In genomic region chr21:43992121-43992520, GRCh38 we compare ENCODE assay signal across 30 cellular contexts.
"Had no signal": no experiment of that assay in that cellular context is flagged by ENCODE, and none has a peak within 500 bp of the region (broad histone marks: within the 10 kb centered on the region; RNA-seq: fewer than 3 reads in every experiment).

No MANE protein-coding gene starts in this region.

- H3K4me1 ChIP-seq: ascending aorta had no signal

- H3K4me3 ChIP-seq: ascending aorta, esophagus squamous epithelium, gastroesophageal sphincter, heart right ventricle had no signal

- FAIRE-seq: bronchial epithelial cell, colon, endometrium, endothelial cell of umbilical vein had no signal

- H3K36me3 ChIP-seq: ascending aorta, esophagus squamous epithelium, gastroesophageal sphincter, heart right ventricle had no signal

- ATAC-seq: activated CD4-positive, alpha-beta T cell treated with anti-CD3 and anti-CD28 coated beads for 36 hours; activated CD8-positive, alpha-beta memory T cell treated with anti-CD3 and anti-CD28 coated beads, Interleukin-2, amount 10 ng/mL, durations not matched to agents 7 days and 5 days; activated CD8-positive, alpha-beta T cell treated with anti-CD3 and anti-CD28 coated beads, Interleukin-2, amount 10 ng/mL, durations not matched to agents 7 days and 5 days; heart right ventricle; T-helper 17 cell had no signal

- DNase-seq: activated CD4-positive, alpha-beta memory T cell treated with anti-CD3 and anti-CD28 coated beads for 36 hours; activated CD4-positive, alpha-beta T cell treated with anti-CD3 and anti-CD28 coated beads for 36 hours; activated CD4-positive, alpha-beta T cell treated with anti-CD3 and anti-CD28 coated beads, Interleukin-2, amount 10 ng/mL, durations not matched to agents 24 days and 14 days; activated CD4-positive, CD25-positive, alpha-beta regulatory T cell; activated CD4-positive, CD25-positive, alpha-beta regulatory T cell treated with anti-CD3 and anti-CD28 coated beads, Interleukin-2, amount 50 U/mL, for 72 hours; activated CD8-positive, alpha-beta memory T cell treated with anti-CD3 and anti-CD28 coated beads, Interleukin-2, amount 10 ng/mL, durations not matched to agents 7 days and 5 days; activated CD8-positive, alpha-beta memory T cell treated with anti-CD3 and anti-CD28 coated beads, Interleukin-2, amount 50 U/mL, for 4 hours; activated CD8-positive, alpha-beta T cell treated with anti-CD3 and anti-CD28 coated beads, Interleukin-2, amount 10 ng/mL, durations not matched to agents 7 days and 5 days; activated gamma-delta T cell; activated naive CD4-positive, alpha-beta T cell; activated naive CD4-positive, alpha-beta T cell treated with anti-CD3 and anti-CD28 coated beads, Interleukin-2, amount 10 ng/mL, durations not matched to agents 7 days and 5 days; activated naive CD8-positive, alpha-beta T cell treated with anti-CD3 and anti-CD28 coated beads, Interleukin-2, amount 10 ng/mL, durations not matched to agents 7 days and 5 days; activated T-cell treated with anti-CD3 and anti-CD28 coated beads, Interleukin-2, amount 50 U/mL, for 1 hour; activated T-cell treated with anti-CD3 and anti-CD28 coated beads, Interleukin-2, amount 50 U/mL, for 48 hours; cortex of kidney; dermis blood vessel endothelial cell; effector CD4-positive, alpha-beta T cell; esophagus squamous epithelium; foreskin melanocyte; heart right ventricle; T-helper 1 cell; T-helper 17 cell; T1000 had no signal

- H3K27me3 ChIP-seq: ascending aorta, heart right ventricle had no signal

- H3K27ac ChIP-seq: ascending aorta, epithelial cell of prostate, esophagus squamous epithelium, gastroesophageal sphincter, heart right ventricle had no signal

- H3K9me3 ChIP-seq: ascending aorta, esophagus squamous epithelium, gastroesophageal sphincter, heart right ventricle had no signal
